In genomic region chr16:31473300-31474052, GRCh38 we compare ENCODE assay signal across 11 cellular contexts. TPM values are rescaled to one million over a fixed set of nuclear protein-coding genes. Genes with fewer than 3 reads are reported as not detected.
DNase-seq lines count a peak whose midpoint lies in the region; ATAC-seq and TF ChIP-seq lines count a peak whose summit lies in the region.
"Had no signal": no experiment of that assay in that cellular context is flagged by ENCODE, and none has a peak within 500 bp of the region (broad histone marks: within the 10 kb centered on the region; RNA-seq: fewer than 3 reads in every experiment).

No MANE protein-coding gene starts in this region.

- H3K9me3 ChIP-seq in left ventricle myocardium inferior (replicated peaks) (no peaks in the 10 kb centered on the region), muscle layer of duodenum (ENCODE audit: control insufficient read depth in 1 of 2, low read length in 2 of 2) (no peaks in the 10 kb centered on the region), upper lobe of right lung (no peaks in the 10 kb centered on the region)

- H3K27ac ChIP-seq in left ventricle myocardium inferior (replicated peaks): peak overlapping the region; percentile 96
- peak overlapping the region; percentile 91 for H3K27ac ChIP-seq in muscle layer of duodenum (ENCODE audit: low read length)
- no peak overlapping the region for H3K27ac ChIP-seq in upper lobe of right lung

- peaks cover 23% of the 10 kb centered on the region for H3K4me1 Mint-ChIP-seq in activated T-helper 1 cell treated with anti-CD3 and anti-CD28 coated beads, Interleukin-12 subunit alpha, Interleukin-12 subunit beta, Interleukin-2, Interleukin-4 antibody, amounts not matched to agents 30 ng/mL and 10 ng/mL and 1 ng/mL, durations not matched to agents 14 hours and 24 hours and 36 hours (ENCODE audit: low read depth)

- peaks cover 43% of the 10 kb centered on the region for H3K36me3 ChIP-seq in left ventricle myocardium inferior
- H3K36me3 ChIP-seq in muscle layer of duodenum (ENCODE audit: control insufficient read depth in 1 of 2, insufficient read depth in 2 of 2, low read length in 2 of 2): peaks cover 12 to 48% of the 10 kb centered on the region in 2 donors
- peaks cover 18% of the 10 kb centered on the region for H3K36me3 ChIP-seq in upper lobe of right lung

- H3K4me3 Mint-ChIP-seq in activated T-helper 1 cell treated with anti-CD3 and anti-CD28 coated beads, Interleukin-12 subunit alpha, Interleukin-12 subunit beta, Interleukin-2, Interleukin-4 antibody, amounts not matched to agents 30 ng/mL and 10 ng/mL and 1 ng/mL, durations not matched to agents 14 hours and 24 hours and 36 hours: no peak overlapping the region

- no peaks in the 10 kb centered on the region for H3K9me3 Mint-ChIP-seq in activated T-helper 1 cell treated with anti-CD3 and anti-CD28 coated beads, Interleukin-12 subunit alpha, Interleukin-12 subunit beta, Interleukin-2, Interleukin-4 antibody, amounts not matched to agents 30 ng/mL and 10 ng/mL and 1 ng/mL, durations not matched to agents 14 hours and 24 hours and 36 hours

- peak overlapping the region; percentile 80 for H3K4me3 ChIP-seq in left ventricle myocardium inferior
- peak overlapping the region; percentile 83 for H3K4me3 ChIP-seq in astrocyte of the cerebellum (ENCODE audit: low read depth, low read length)
- H3K4me3 ChIP-seq in muscle layer of duodenum (ENCODE audit: low read depth in 1 of 2, low read length in 2 of 2): peak overlapping the region; percentile 74 to 88
- peak overlapping the region; percentile 62 for H3K4me3 ChIP-seq in upper lobe of right lung

- H3K27me3 ChIP-seq in left ventricle myocardium inferior (ENCODE audit: low read depth) (peaks cover 15% of the 10 kb centered on the region), muscle layer of duodenum (ENCODE audit: low read depth, low read length) (no peaks in the 10 kb centered on the region), upper lobe of right lung (no peaks in the 10 kb centered on the region)

- H3K27ac Mint-ChIP-seq in activated T-helper 1 cell treated with anti-CD3 and anti-CD28 coated beads, Interleukin-12 subunit alpha, Interleukin-12 subunit beta, Interleukin-2, Interleukin-4 antibody, amounts not matched to agents 30 ng/mL and 10 ng/mL and 1 ng/mL, durations not matched to agents 14 hours and 24 hours and 36 hours: no peak overlapping the region

- H3K36me3 Mint-ChIP-seq in activated T-helper 1 cell treated with anti-CD3 and anti-CD28 coated beads, Interleukin-12 subunit alpha, Interleukin-12 subunit beta, Interleukin-2, Interleukin-4 antibody, amounts not matched to agents 30 ng/mL and 10 ng/mL and 1 ng/mL, durations not matched to agents 14 hours and 24 hours and 36 hours (ENCODE audit: low read depth): peaks cover 2% of the 10 kb centered on the region

- no peak for TF ChIP-seq CTCF in left ventricle myocardium inferior (IDR thresholded peaks at IDR 0.05; ENCODE audit: borderline replicate concordance)
- TF ChIP-seq CTCF in astrocyte of the cerebellum (IDR thresholded peaks at IDR 0.05; ENCODE audit: low read depth, low read length, missing control alignments): no peak
- no peak for TF ChIP-seq CTCF in upper lobe of right lung (IDR thresholded peaks at IDR 0.05)

- in situ Hi-C loops in astrocyte of the cerebellum (cut with HindIII; ENCODE audit: low sequenced_read_pairs): no loop called here

- H3K4me1 ChIP-seq in left ventricle myocardium inferior (peaks cover 31% of the 10 kb centered on the region), muscle layer of duodenum (ENCODE audit: control insufficient read depth in 1 of 2, insufficient read depth in 2 of 2, low read length in 2 of 2) (peaks cover 0 to 45% of the 10 kb centered on the region in 2 donors), upper lobe of right lung (peaks cover 14% of the 10 kb centered on the region)

- H3K27me3 Mint-ChIP-seq in activated T-helper 1 cell treated with anti-CD3 and anti-CD28 coated beads, Interleukin-12 subunit alpha, Interleukin-12 subunit beta, Interleukin-2, Interleukin-4 antibody, amounts not matched to agents 30 ng/mL and 10 ng/mL and 1 ng/mL, durations not matched to agents 14 hours and 24 hours and 36 hours (ENCODE audit: insufficient read depth): peaks cover 49% of the 10 kb centered on the region

- DNase-seq in left ventricle myocardium inferior (no peak), cardiac septum (ENCODE audit: low spot score) (no peak), astrocyte of the cerebellum (ENCODE audit: low read depth) (no peak), upper lobe of right lung (no peak), cerebellum (ENCODE audit: low spot score) (no peak)
- DNase-seq in activated T-helper 1 cell treated with anti-CD3 and anti-CD28 coated beads, Interleukin-12 subunit alpha, Interleukin-12 subunit beta, Interleukin-2, Interleukin-4 antibody, amounts not matched to agents 30 ng/mL and 10 ng/mL and 1 ng/mL, durations not matched to agents 14 hours and 24 hours and 36 hours (ENCODE audit: low spot score): no peak
- DNase-seq: NCI-H526 treated with DMSO at 0.1 percent for 48 hours had no signal

- intact Hi-C loops in left ventricle myocardium inferior (cut with micrococcal nuclease): no loop called here
- intact Hi-C loops in cardiac septum (cut with DNase I): loop anchor here (2.0 kb wide), 1 partner anchor 35 kb away; the partner anchor contains the start of gene RUSF1
- intact Hi-C loops in upper lobe of right lung (cut with DNase I): no loop called here
- intact Hi-C loops in activated T-helper 1 cell treated with anti-CD3 and anti-CD28 coated beads, Interleukin-12 subunit alpha, Interleukin-12 subunit beta, Interleukin-2, Interleukin-4 antibody, amounts not matched to agents 30 ng/mL and 10 ng/mL and 1 ng/mL, durations not matched to agents 14 hours and 24 hours and 36 hours (cut with micrococcal nuclease): loop anchor here (10.0 kb wide), 1 partner anchor 61 kb away; no protein-coding TSS in a partner anchor

- ATAC-seq in upper lobe of right lung (no peak), GM18519 (IDR thresholded peaks at IDR 0.05; ENCODE audit: low FRiP score, unreplicated experiment) (no peak)

RNA-seq across cellular contexts. Expression of gene TGFB1I1, which starts 1.5 kb away (rescaled TPM):
- total RNA-seq in left ventricle myocardium inferior: 15.6 TPM
- total RNA-seq in cardiac septum: 57.8 TPM
- total RNA-seq in upper lobe of right lung: 49.9 TPM
- total RNA-seq in activated T-helper 1 cell treated with anti-CD3 and anti-CD28 coated beads, Interleukin-12 subunit alpha, Interleukin-12 subunit beta, Interleukin-2, Interleukin-4 antibody, amounts not matched to agents 30 ng/mL and 10 ng/mL and 1 ng/mL, durations not matched to agents 14 hours and 24 hours and 36 hours: 0.78 and 1.2 TPM in 2 replicates
- total RNA-seq in cerebellum: 4.4 TPM

RNA-seq across cellular contexts. Expression of gene SLC5A2, which starts 9.4 kb away (rescaled TPM):
- total RNA-seq in left ventricle myocardium inferior: not detected
- not detected for total RNA-seq in cardiac septum
- total RNA-seq in upper lobe of right lung: 3.1 TPM
- total RNA-seq in activated T-helper 1 cell treated with anti-CD3 and anti-CD28 coated beads, Interleukin-12 subunit alpha, Interleukin-12 subunit beta, Interleukin-2, Interleukin-4 antibody, amounts not matched to agents 30 ng/mL and 10 ng/mL and 1 ng/mL, durations not matched to agents 14 hours and 24 hours and 36 hours: not detected in 2 replicates
- total RNA-seq in cerebellum: 1.1 TPM
- total RNA-seq: Daoy, ureter had no signal

RNA-seq across cellular contexts. Expression of gene ARMC5, which starts 14.2 kb away (rescaled TPM):
- total RNA-seq in left ventricle myocardium inferior (5.8 TPM), cardiac septum (6.2 TPM), upper lobe of right lung (10.8 TPM), cerebellum (5.3 TPM)
- total RNA-seq in activated T-helper 1 cell treated with anti-CD3 and anti-CD28 coated beads, Interleukin-12 subunit alpha, Interleukin-12 subunit beta, Interleukin-2, Interleukin-4 antibody, amounts not matched to agents 30 ng/mL and 10 ng/mL and 1 ng/mL, durations not matched to agents 14 hours and 24 hours and 36 hours: 11.2 and 12.7 TPM in 2 replicates

RNA-seq across cellular contexts. Expression of gene ZNF843, which starts 30.9 kb away (rescaled TPM):
- 3.2 TPM for total RNA-seq in left ventricle myocardium inferior
- 1.9 TPM for total RNA-seq in cardiac septum
- total RNA-seq in upper lobe of right lung: 0.84 TPM
- total RNA-seq in activated T-helper 1 cell treated with anti-CD3 and anti-CD28 coated beads, Interleukin-12 subunit alpha, Interleukin-12 subunit beta, Interleukin-2, Interleukin-4 antibody, amounts not matched to agents 30 ng/mL and 10 ng/mL and 1 ng/mL, durations not matched to agents 14 hours and 24 hours and 36 hours: 0.21 and 0.22 TPM in 2 replicates
- 2.0 TPM for total RNA-seq in cerebellum
- total RNA-seq: Daoy had no signal

RNA-seq across cellular contexts. Expression of gene RUSF1, which starts 34.7 kb away (rescaled TPM):
- total RNA-seq in left ventricle myocardium inferior (20.6 TPM), cardiac septum (32.6 TPM), upper lobe of right lung (62.8 TPM), cerebellum (48.4 TPM)
- total RNA-seq in activated T-helper 1 cell treated with anti-CD3 and anti-CD28 coated beads, Interleukin-12 subunit alpha, Interleukin-12 subunit beta, Interleukin-2, Interleukin-4 antibody, amounts not matched to agents 30 ng/mL and 10 ng/mL and 1 ng/mL, durations not matched to agents 14 hours and 24 hours and 36 hours: 36.3 and 42.2 TPM in 2 replicates

Comparison
In these comparisons a context has a peak if more than half of its experiments do, and no peak if none do; other contexts are left out.
1. intact Hi-C loops: an anchor here in cardiac septum (2.0 kb wide) and activated T-helper 1 cell treated with anti-CD3 and anti-CD28 coated beads, Interleukin-12 subunit alpha, Interleukin-12 subunit beta, Interleukin-2, Interleukin-4 antibody, amounts not matched to agents 30 ng/mL and 10 ng/mL and 1 ng/mL, durations not matched to agents 14 hours and 24 hours and 36 hours (10.0 kb wide); none called in left ventricle myocardium inferior and upper lobe of right lung.